Comparison of ENCODE assay signal across 28 cellular contexts in genomic region chr2:3485166-3485565, GRCh38.
"Had no signal": no experiment of that assay in that cellular context is flagged by ENCODE, and none has a peak within 500 bp of the region (broad histone marks: within the 10 kb centered on the region; RNA-seq: fewer than 3 reads in every experiment).

No MANE protein-coding gene starts in this region.

- H3K9me3 Mint-ChIP-seq: activated CD4-positive, alpha-beta T cell treated with anti-CD3 and anti-CD28 coated beads, Interleukin-2, amount 10 ng/mL, durations not matched to agents 7 days and 5 days; activated CD8-positive, alpha-beta T cell treated with anti-CD3 and anti-CD28 coated beads for 36 hours; activated naive CD4-positive, alpha-beta T cell treated with anti-CD3 and anti-CD28 coated beads, Interleukin-2, amount 10 ng/mL, durations not matched to agents 7 days and 5 days; naive thymus-derived CD8-positive, alpha-beta T cell; stimulated activated naive CD8-positive, alpha-beta T cell treated with anti-CD3 and anti-CD28 coated beads, Interleukin-15, Interleukin-2, amounts not matched to agents 100 ng/mL and 50 ng/mL, for 24 hours; T-helper 2 cell treated with Interferon-gamma antibody and Interleukin-4, amounts not matched to agents 5 μg/mL and 100 μg/mL, for 36 hours had no signal

- DNase-seq: activated CD4-positive, alpha-beta T cell treated with anti-CD3 and anti-CD28 coated beads, Interleukin-2, amount 10 ng/mL, durations not matched to agents 7 days and 5 days; activated CD4-positive, CD25-positive, alpha-beta regulatory T cell treated with anti-CD3 and anti-CD28 coated beads, Interleukin-2, amount 50 U/mL, for 72 hours; activated CD8-positive, alpha-beta memory T cell treated with anti-CD3 and anti-CD28 coated beads, Interleukin-2, amount 10 ng/mL, durations not matched to agents 7 days and 5 days; activated CD8-positive, alpha-beta T cell treated with anti-CD3 and anti-CD28 coated beads for 36 hours; activated naive CD4-positive, alpha-beta T cell treated with anti-CD3 and anti-CD28 coated beads, Interleukin-2, amount 10 ng/mL, durations not matched to agents 7 days and 5 days; activated T-cell treated with anti-CD3 and anti-CD28 coated beads for 4 hours; brain microvascular endothelial cell; central memory CD4-positive, alpha-beta T cell; colonic mucosa; islet precursor cell; stimulated activated CD4-positive, alpha-beta T cell treated with anti-CD3 and anti-CD28 coated beads, Interleukin-1b, Interleukin-23, amount 100 ng/mL, for 48 hours; substantia nigra; SW 1271; WERI-Rb-1 had no signal

- H3K4me3 Mint-ChIP-seq: activated CD4-positive, alpha-beta T cell treated with anti-CD3 and anti-CD28 coated beads, Interleukin-2, amount 10 ng/mL, durations not matched to agents 7 days and 5 days; activated CD8-positive, alpha-beta memory T cell treated with anti-CD3 and anti-CD28 coated beads, Interleukin-2, amount 10 ng/mL, durations not matched to agents 7 days and 5 days; activated CD8-positive, alpha-beta T cell treated with anti-CD3 and anti-CD28 coated beads for 36 hours; activated naive CD4-positive, alpha-beta T cell treated with anti-CD3 and anti-CD28 coated beads, Interleukin-2, amount 10 ng/mL, durations not matched to agents 7 days and 5 days; naive thymus-derived CD8-positive, alpha-beta T cell; stimulated activated naive CD8-positive, alpha-beta T cell treated with anti-CD3 and anti-CD28 coated beads, Interleukin-15, Interleukin-2, amounts not matched to agents 100 ng/mL and 50 ng/mL, for 24 hours; T-helper 2 cell treated with Interferon-gamma antibody and Interleukin-4, amounts not matched to agents 5 μg/mL and 100 μg/mL, for 36 hours had no signal

- ATAC-seq: activated CD8-positive, alpha-beta memory T cell treated with anti-CD3 and anti-CD28 coated beads, Interleukin-2, amount 10 ng/mL, durations not matched to agents 7 days and 5 days; activated CD8-positive, alpha-beta T cell treated with anti-CD3 and anti-CD28 coated beads for 36 hours; heart left ventricle; left colon; naive thymus-derived CD8-positive, alpha-beta T cell; psoas muscle had no signal

- H3K4me1 Mint-ChIP-seq: activated CD8-positive, alpha-beta memory T cell treated with anti-CD3 and anti-CD28 coated beads, Interleukin-2, amount 10 ng/mL, durations not matched to agents 7 days and 5 days; activated naive CD4-positive, alpha-beta T cell treated with anti-CD3 and anti-CD28 coated beads, Interleukin-2, amount 10 ng/mL, durations not matched to agents 7 days and 5 days had no signal

- H3K9me3 ChIP-seq: adrenal gland, ascending aorta, colonic mucosa, ovary, psoas muscle, right atrium auricular region, tibial artery had no signal

- H3K27me3 Mint-ChIP-seq: activated CD4-positive, alpha-beta T cell treated with anti-CD3 and anti-CD28 coated beads, Interleukin-2, amount 10 ng/mL, durations not matched to agents 7 days and 5 days; activated CD8-positive, alpha-beta memory T cell treated with anti-CD3 and anti-CD28 coated beads, Interleukin-2, amount 10 ng/mL, durations not matched to agents 7 days and 5 days; activated CD8-positive, alpha-beta T cell treated with anti-CD3 and anti-CD28 coated beads for 36 hours; activated naive CD4-positive, alpha-beta T cell treated with anti-CD3 and anti-CD28 coated beads, Interleukin-2, amount 10 ng/mL, durations not matched to agents 7 days and 5 days; naive thymus-derived CD8-positive, alpha-beta T cell; stimulated activated naive CD8-positive, alpha-beta T cell treated with anti-CD3 and anti-CD28 coated beads, Interleukin-15, Interleukin-2, amounts not matched to agents 100 ng/mL and 50 ng/mL, for 24 hours had no signal

- H3K27ac ChIP-seq: adrenal gland, ascending aorta, brain microvascular endothelial cell, colonic mucosa, dorsolateral prefrontal cortex, epithelial cell of prostate, heart left ventricle, ovary, psoas muscle, right atrium auricular region, tibial artery, WERI-Rb-1 had no signal

- H3K27ac Mint-ChIP-seq: activated CD4-positive, alpha-beta T cell treated with anti-CD3 and anti-CD28 coated beads, Interleukin-2, amount 10 ng/mL, durations not matched to agents 7 days and 5 days; activated CD8-positive, alpha-beta memory T cell treated with anti-CD3 and anti-CD28 coated beads, Interleukin-2, amount 10 ng/mL, durations not matched to agents 7 days and 5 days; activated CD8-positive, alpha-beta T cell treated with anti-CD3 and anti-CD28 coated beads for 36 hours; stimulated activated naive CD8-positive, alpha-beta T cell treated with anti-CD3 and anti-CD28 coated beads, Interleukin-15, Interleukin-2, amounts not matched to agents 100 ng/mL and 50 ng/mL, for 24 hours; T-helper 2 cell treated with Interferon-gamma antibody and Interleukin-4, amounts not matched to agents 5 μg/mL and 100 μg/mL, for 36 hours had no signal

- H3K4me3 ChIP-seq: adrenal gland, ascending aorta, colonic mucosa, dorsolateral prefrontal cortex, heart left ventricle, lung, ovary, psoas muscle, right atrium auricular region, tibial artery had no signal

- H3K36me3 Mint-ChIP-seq: activated CD8-positive, alpha-beta memory T cell treated with anti-CD3 and anti-CD28 coated beads, Interleukin-2, amount 10 ng/mL, durations not matched to agents 7 days and 5 days had no signal

- H3K36me3 ChIP-seq: brain microvascular endothelial cell, colonic mucosa, ovary, right atrium auricular region had no signal

- H3K4me1 ChIP-seq: adrenal gland, colonic mucosa, right atrium auricular region had no signal

- H3K27me3 ChIP-seq: adrenal gland, ascending aorta, brain microvascular endothelial cell, colonic mucosa, dorsolateral prefrontal cortex, heart left ventricle, ovary, right atrium auricular region, tibial artery had no signal
